ENCODE assay signal across 11 cellular contexts in genomic region chr5:172502969-172503368, GRCh38. TPM values are rescaled to one million over a fixed set of nuclear protein-coding genes. Genes with fewer than 3 reads are reported as not detected.
DNase-seq lines count a peak whose midpoint lies in the region; FAIRE-seq and TF ChIP-seq lines count a peak whose summit lies in the region.
"Had no signal": no experiment of that assay in that cellular context is flagged by ENCODE, and none has a peak within 500 bp of the region (broad histone marks: within the 10 kb centered on the region; RNA-seq: fewer than 3 reads in every experiment).

No MANE protein-coding gene starts in this region.

- 91 to 93% methylated on average over 4 of the region's 4 CpGs for WGBS in sigmoid colon, 2 donors

- H3K27me3 Mint-ChIP-seq in dendritic cell treated with granulocyte-macrophage colony-stimulating factor and Interleukin-4, amounts not matched to agents 40 ng/mL and 50 ng/mL, for 4 days = peaks cover 29% of the 10 kb centered on the region

- no peaks in the 10 kb centered on the region for H3K36me3 ChIP-seq in sigmoid colon

- no peak for FAIRE-seq in GM12891 (lab: Jason Lieb, UNC)

- H3K4me1 Mint-ChIP-seq in dendritic cell treated with granulocyte-macrophage colony-stimulating factor and Interleukin-4, amounts not matched to agents 40 ng/mL and 50 ng/mL, for 4 days (ENCODE audit: low read depth) = peaks cover 23% of the 10 kb centered on the region

- no peaks in the 10 kb centered on the region for H3K27me3 ChIP-seq in sigmoid colon

- H3K4me1 ChIP-seq in sigmoid colon = peaks cover 0 to 18% (median 5%) of the 10 kb centered on the region in 4 donors

- H3K27ac Mint-ChIP-seq in dendritic cell treated with granulocyte-macrophage colony-stimulating factor and Interleukin-4, amounts not matched to agents 40 ng/mL and 50 ng/mL, for 4 days = peak overlapping the region; percentile 25

- H3K4me3 Mint-ChIP-seq in dendritic cell treated with granulocyte-macrophage colony-stimulating factor and Interleukin-4, amounts not matched to agents 40 ng/mL and 50 ng/mL, for 4 days = no peak overlapping the region

- intact Hi-C loops in dendritic cell treated with granulocyte-macrophage colony-stimulating factor and Interleukin-4, amounts not matched to agents 40 ng/mL and 50 ng/mL, for 4 days (cut with micrococcal nuclease) = no loop called here
- intact Hi-C loops in sigmoid colon (cut with DNase I) (no loop called here), posterior cingulate gyrus (cut with DNase I) (no loop called here)

- H3K9me3 Mint-ChIP-seq in dendritic cell treated with granulocyte-macrophage colony-stimulating factor and Interleukin-4, amounts not matched to agents 40 ng/mL and 50 ng/mL, for 4 days = no peaks in the 10 kb centered on the region

- no peak for TF ChIP-seq EP300 in sigmoid colon (IDR thresholded peaks at IDR 0.05)

- DNase-seq in NCI-H748 (lab: John Stamatoyannopoulos, UW; ENCODE audit: unreplicated experiment) = peak; percentile 18
- DNase-seq in NCI-H748 treated with DMSO at 0.1 percent for 48 hours (lab: John Stamatoyannopoulos, UW) = no peak
- DNase-seq in NB4 (ENCODE audit: low read depth) = peak; percentile 31
- peak; percentile 45 for DNase-seq in sigmoid colon
- DNase-seq in posterior cingulate gyrus = no peak
- no peak for DNase-seq in GM12891 (ENCODE audit: insufficient read length, low spot score)
- no peak for DNase-seq in AG08395 (ENCODE audit: low spot score)
- DNase-seq: activated CD4-positive, alpha-beta T cell treated with anti-CD3 and anti-CD28 coated beads, Interleukin-2, amount 50 U/mL, for 1 hour; NCI-H69; stimulated activated CD4-positive, alpha-beta T cell treated with anti-CD3 and anti-CD28 coated beads, Interleukin-4, amount 100 ng/mL, for 1 hour had no signal

- H3K36me3 Mint-ChIP-seq in dendritic cell treated with granulocyte-macrophage colony-stimulating factor and Interleukin-4, amounts not matched to agents 40 ng/mL and 50 ng/mL, for 4 days (ENCODE audit: low read depth) = no peaks in the 10 kb centered on the region

- peak overlapping the region in 2 of 4 donors; percentile 9 to 68 for H3K27ac ChIP-seq in sigmoid colon

- TF ChIP-seq CTCF in NB4 (IDR thresholded peaks at IDR 0.05; ENCODE audit: low read depth, low read length) (no peak), sigmoid colon (IDR thresholded peaks at IDR 0.05) (no peak)

- TF ChIP-seq POLR2A in NB4 (IDR thresholded peaks at IDR 0.05; ENCODE audit: extremely low read depth, insufficient read length) = no peak
- no peak for TF ChIP-seq POLR2A in sigmoid colon (IDR thresholded peaks at IDR 0.05)
- TF ChIP-seq POLR2A in GM12891 (IDR thresholded peaks at IDR 0.05; ENCODE audit: low read depth, low read length) = no peak

- no peaks in the 10 kb centered on the region for H3K9me3 ChIP-seq in sigmoid colon

- no peak overlapping the region for H3K4me3 ChIP-seq in NB4 (ENCODE audit: low read depth, low read length)
- no peak overlapping the region for H3K4me3 ChIP-seq in sigmoid colon

TF ChIP-seq in GM12891, 5 proteins besides CTCF, POLR2A, EP300 and RAD21:
- TF ChIP-seq TAF1 (IDR thresholded peaks at IDR 0.05; ENCODE audit: low read depth, low read length) (no peak), POLR2AphosphoS5 (IDR thresholded peaks at IDR 0.05; ENCODE audit: low read depth, low read length) (no peak), SPI1 (IDR thresholded peaks at IDR 0.05; ENCODE audit: low read depth, low read length) (no peak), POU2F2 (IDR thresholded peaks at IDR 0.05; ENCODE audit: low read depth, low read length) (no peak), PAX5 (IDR thresholded peaks at IDR 0.05; ENCODE audit: insufficient read depth, low read length, severe bottlenecking) (no peak)

RNA-seq across cellular contexts. Expression of gene SH3PXD2B, which starts 48.6 kb away (rescaled TPM):
- 10 to 100 TPM; 19.3 to 45.7 (median 20.9) TPM for total RNA-seq in sigmoid colon
- 1 to 10 TPM; 3.6 to 9.2 (median 3.9) TPM for polyA plus RNA-seq in sigmoid colon
- polyA plus RNA-seq in GM12891 (2012; ENCODE audit: low read depth, missing spikeins) = 0.06 TPM

Comparison
In these comparisons a context has a peak if more than half of its experiments do, and no peak if none do; other contexts are left out.
1. DNase-seq: peak in NCI-H748 (single experiment), NB4 (single experiment) and sigmoid colon (single experiment); none in NCI-H748 treated with DMSO at 0.1 percent for 48 hours (single experiment), posterior cingulate gyrus (0 of 10), GM12891 (single experiment) and AG08395 (single experiment).